Comparison of ENCODE assay signal across 22 cellular contexts in the genomic region with DNA sequence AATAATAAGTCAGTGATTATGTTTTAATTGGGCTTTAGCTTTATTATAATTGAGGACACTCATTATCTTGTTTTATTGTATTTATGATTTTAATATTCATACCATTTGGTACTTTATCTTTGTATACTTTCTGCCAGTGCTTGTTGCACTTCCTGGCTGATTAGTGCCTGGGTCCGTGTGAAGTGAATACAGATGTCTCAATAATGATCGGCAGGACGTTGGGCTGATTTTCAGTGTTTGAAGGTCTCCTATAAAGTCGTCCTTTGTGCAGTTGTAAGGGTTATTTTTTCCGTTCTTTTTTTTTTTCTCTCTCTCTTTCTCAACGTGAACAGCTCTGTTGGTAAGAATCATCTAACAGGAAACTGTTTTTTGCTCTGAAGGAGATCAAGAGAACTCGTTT.
A peak's percentile ranks its signal among the peaks of the same experiment; 100 is the strongest.
DNase-seq lines count a peak whose midpoint lies in the region; ATAC-seq and TF ChIP-seq lines count a peak whose summit lies in the region.
"Had no signal": no experiment of that assay in that cellular context is flagged by ENCODE, and none has a peak within 500 bp of the region (broad histone marks: within the 10 kb centered on the region; RNA-seq: fewer than 3 reads in every experiment).

No MANE protein-coding gene starts in this region.

- peaks cover 3% of the 10 kb centered on the region; the same call in 1 of the 2 replicates for H3K4me1 ChIP-seq in H9 (ENCODE audit: insufficient read depth, low read length)
- peaks cover 1 to 10% of the 10 kb centered on the region in 2 donors for H3K4me1 ChIP-seq in neuronal stem cell (ENCODE audit: control insufficient read depth in 2 of 2, insufficient read depth in 1 of 2, low read depth in 1 of 2, low read length in 2 of 2)
- no peaks in the 10 kb centered on the region for H3K4me1 ChIP-seq in ovary (ENCODE audit: insufficient read depth)
- H3K4me1 ChIP-seq: BLaER1, SJCRH30 had no signal

- H3K4me2 ChIP-seq in H9 (ENCODE audit: insufficient read depth, insufficient read length, low read length) (no peak overlapping the region), neuronal stem cell (ENCODE audit: insufficient read depth, low read length, poor library complexity, severe bottlenecking) (no peak overlapping the region)
- H3K4me2 ChIP-seq: BLaER1 had no signal

- H3T11ph ChIP-seq in H9 (ENCODE audit: low read length), result no peak overlapping the region

- H3K27me3 ChIP-seq in H9 (ENCODE audit: insufficient read depth, low read length), result no peaks in the 10 kb centered on the region
- H3K27me3 ChIP-seq in neuronal stem cell (ENCODE audit: control insufficient read depth in 3 of 3, insufficient read depth in 3 of 3, low read depth in 1 of 3, low read length in 3 of 3), result no peaks in the 10 kb centered on the region
- no peaks in the 10 kb centered on the region for H3K27me3 ChIP-seq in ovary
- H3K27me3 ChIP-seq: BLaER1, SJCRH30 had no signal

- no peak overlapping the region for H3K27ac ChIP-seq in H9 (ENCODE audit: insufficient read length, low read depth, low read length)
- no peak overlapping the region for H3K27ac ChIP-seq in neuronal stem cell (replicated peaks; ENCODE audit: low read length)
- H3K27ac ChIP-seq in ovary, result no peak overlapping the region
- H3K27ac ChIP-seq: BLaER1, SJCRH30 had no signal

- H4K8ac ChIP-seq in H9 (replicated peaks; ENCODE audit: insufficient read length, low read depth, low read length) (no peak overlapping the region), neuronal stem cell (ENCODE audit: low read depth, low read length) (no peak overlapping the region)

- H3K4ac ChIP-seq in H9 (ENCODE audit: low read depth, low read length) (no peak overlapping the region), neuronal stem cell (ENCODE audit: low read length) (no peak overlapping the region)

- H2BK120ac ChIP-seq in H9 (ENCODE audit: low read depth, low read length, poor library complexity, severe bottlenecking) (no peak overlapping the region), neuronal stem cell (ENCODE audit: low read depth, low read length) (no peak overlapping the region)

- no peaks in the 10 kb centered on the region for H3K79me2 ChIP-seq in H9 (ENCODE audit: insufficient read depth, low read length)

- H4K5ac ChIP-seq in H9 (ENCODE audit: insufficient read length, low read depth, low read length), result no peak overlapping the region

- no peak overlapping the region for H2BK20ac ChIP-seq in H9 (ENCODE audit: low read depth, low read length, poor library complexity, severe bottlenecking)

- TF ChIP-seq CTCF in H9 (conservative IDR thresholded peaks at IDR 0.05) (no peak), WTC11 (IDR thresholded peaks at IDR 0.05) (no peak), ovary (IDR thresholded peaks at IDR 0.05) (no peak)

- ATAC-seq in WTC11, result no peak
- ATAC-seq: Right ventricle myocardium inferior had no signal

- H3K27me3 Mint-ChIP-seq in H9 (ENCODE audit: low read depth) (no peaks in the 10 kb centered on the region), WTC11 (ENCODE audit: low read depth) (no peaks in the 10 kb centered on the region)
- no peaks in the 10 kb centered on the region for H3K27me3 Mint-ChIP-seq in activated naive CD4-positive, alpha-beta T cell treated with anti-CD3 and anti-CD28 coated beads for 36 hours (ENCODE audit: low read depth)
- H3K27me3 Mint-ChIP-seq: CD4-positive, CD25-positive, alpha-beta regulatory T cell had no signal

- H2AFZ ChIP-seq in H9 (ENCODE audit: low read length) (peak overlapping the region; percentile 40), neuronal stem cell (ENCODE audit: low read length) (peak overlapping the region; percentile 11)

- CTCF ChIA-PET in WTC11 (lab: Charles Lee), result interaction anchor here (0.6 kb wide), 1 partner anchor 948 kb away, joined by 6 read pairs; no protein-coding TSS in a partner anchor
- CTCF ChIA-PET in activated naive CD4-positive, alpha-beta T cell treated with anti-CD3 and anti-CD28 coated beads for 36 hours (lab: Charles Lee), result no interaction called here

- H3K36me3 ChIP-seq in neuronal stem cell (replicated peaks in 1 of 2; ENCODE audit: control insufficient read depth in 2 of 2, insufficient read depth in 2 of 2, low read length in 2 of 2) (no peaks in the 10 kb centered on the region), ovary (no peaks in the 10 kb centered on the region)
- H3K36me3 ChIP-seq: BLaER1, SJCRH30 had no signal

- H2BK5ac ChIP-seq in H9 (ENCODE audit: insufficient read length, low read length) (no peak overlapping the region), neuronal stem cell (ENCODE audit: low read length) (no peak overlapping the region)

- intact Hi-C loops in ovary (cut with DNase I), result no loop called here
- intact Hi-C loops in activated naive CD4-positive, alpha-beta T cell treated with anti-CD3 and anti-CD28 coated beads for 36 hours (cut with micrococcal nuclease), result no loop called here

- H2BK12ac ChIP-seq in H9 (ENCODE audit: insufficient read length, low read depth, low read length) (no peak overlapping the region), neuronal stem cell (ENCODE audit: low read length) (no peak overlapping the region)

- H3K9me3 Mint-ChIP-seq in H9 (peaks cover 0 to 6% of the 10 kb centered on the region in 2 experiments; a peak in 3 of 5 replicates), WTC11 (peaks cover 12% of the 10 kb centered on the region)
- H3K9me3 Mint-ChIP-seq in activated naive CD4-positive, alpha-beta T cell treated with anti-CD3 and anti-CD28 coated beads for 36 hours, result peaks cover 2% of the 10 kb centered on the region

- H3K9me3 ChIP-seq in H9 (ENCODE audit: control insufficient read depth, low read depth, low read length) (no peaks in the 10 kb centered on the region), neuronal stem cell (replicated peaks in 1 of 2; ENCODE audit: control insufficient read depth in 2 of 2, insufficient read depth in 1 of 2, low read depth in 1 of 2, low read length in 2 of 2) (peaks cover 0 to 4% of the 10 kb centered on the region in 2 donors), ovary (no peaks in the 10 kb centered on the region)
- H3K9me3 ChIP-seq: BLaER1, SJCRH30 had no signal

- H2AK5ac ChIP-seq in H9 (ENCODE audit: insufficient read length, low read length) (no peak overlapping the region), neuronal stem cell (ENCODE audit: low read depth, low read length) (no peak overlapping the region)

- no peak overlapping the region for H4K91ac ChIP-seq in H9 (ENCODE audit: insufficient read length, low read depth, low read length)
- no peak overlapping the region for H4K91ac ChIP-seq in neuronal stem cell (ENCODE audit: low read depth, low read length, poor library complexity)

- no peak overlapping the region for H3K9ac ChIP-seq in H9 (ENCODE audit: extremely low read depth, insufficient read length, low read length)
- H3K9ac ChIP-seq in neuronal stem cell (ENCODE audit: low read depth, low read length, poor library complexity), result no peak overlapping the region
- H3K9ac ChIP-seq: BLaER1 had no signal

- no peak for TF ChIP-seq POLR2A in ovary (IDR thresholded peaks at IDR 0.05)

- POLR2A ChIA-PET in WTC11 (lab: Charles Lee), result no interaction called here

- no CpG with 5 or more reads among the region's 7 CpGs for WGBS in H9 (ENCODE audit: extremely low coverage, insufficient read length, low lambda C conversion rate)
- WGBS in neuronal stem cell (ENCODE audit: extremely low coverage in 2 of 2, insufficient read length in 2 of 2, insufficient replicate concordance in 1 of 2), 2 donors, result no CpG with 5 or more reads among the region's 7 CpGs
- 17 to 27% (median 17%) methylated on average over 7 of the region's 7 CpGs for WGBS in ovary, 3 donors

- H3K4me3 Mint-ChIP-seq in H9 (no peak overlapping the region), WTC11 (no peak overlapping the region)
- no peak overlapping the region for H3K4me3 Mint-ChIP-seq in activated naive CD4-positive, alpha-beta T cell treated with anti-CD3 and anti-CD28 coated beads for 36 hours
- H3K4me3 Mint-ChIP-seq: CD4-positive, CD25-positive, alpha-beta regulatory T cell had no signal

- H3K23ac ChIP-seq in H9 (ENCODE audit: insufficient read length, low read depth, low read length), result no peak overlapping the region
- H3K23ac ChIP-seq in neuronal stem cell (ENCODE audit: low read depth, low read length, poor library complexity), result no peak overlapping the region

- no peak for DNase-seq in H9
- no peak for DNase-seq in WTC11 (ENCODE audit: low spot score)
- DNase-seq in globus pallidus (ENCODE audit: low spot score), result peak; percentile 26
- DNase-seq in neuronal stem cell (ENCODE audit: low spot score), result no peak
- DNase-seq in NCI-H774 (lab: John Stamatoyannopoulos, UW), result no peak
- no peak for DNase-seq in ovary
- no peak for DNase-seq in activated naive CD4-positive, alpha-beta T cell treated with anti-CD3 and anti-CD28 coated beads for 36 hours
- DNase-seq in Kasumi-1 (lab: John Stamatoyannopoulos, UW), result no peak
- DNase-seq: CD4-positive, CD25-positive, alpha-beta regulatory T cell; DMS153; H7; IMR-90; KG1; MM.1S; NCI-H1048; NCI-H1417 treated with DMSO at 0.1 percent for 48 hours; NCI-H187 treated with DMSO at 0.1 percent for 48 hours; NCI-H524; NCI-H748 treated with DMSO at 0.1 percent for 48 hours; SJCRH30 had no signal

- H4K20me1 ChIP-seq in H9 (ENCODE audit: control insufficient read depth, insufficient read depth, insufficient read length), result no peaks in the 10 kb centered on the region
- H4K20me1 ChIP-seq: BLaER1 had no signal

- H3K56ac ChIP-seq in H9 (ENCODE audit: insufficient read length, low read depth, low read length), result no peak overlapping the region

- peaks cover 0 to 5% (median 4%) of the 10 kb centered on the region in 3 experiments; a peak in 5 of 7 replicates for H3K36me3 Mint-ChIP-seq in H9 (ENCODE audit: insufficient read depth in 1 of 3, low read depth in 3 of 3)
- peaks cover 7% of the 10 kb centered on the region; the same call in 1 of the 2 replicates for H3K36me3 Mint-ChIP-seq in WTC11
- H3K36me3 Mint-ChIP-seq in activated naive CD4-positive, alpha-beta T cell treated with anti-CD3 and anti-CD28 coated beads for 36 hours (ENCODE audit: low read depth), result no peaks in the 10 kb centered on the region
- H3K36me3 Mint-ChIP-seq: CD4-positive, CD25-positive, alpha-beta regulatory T cell had no signal

- no peak for TF ChIP-seq EP300 in ovary (IDR thresholded peaks at IDR 0.05)

- H3K23me2 ChIP-seq in H9 (ENCODE audit: insufficient read length, low read depth, low read length, poor library complexity, severe bottlenecking), result no peaks in the 10 kb centered on the region

- no peak overlapping the region for H2BK15ac ChIP-seq in H9 (ENCODE audit: low read depth, low read length)
- H2BK15ac ChIP-seq in neuronal stem cell (ENCODE audit: low read length), result no peak overlapping the region

- H3K14ac ChIP-seq in H9 (ENCODE audit: insufficient read depth, low read length), result no peak overlapping the region
- no peak overlapping the region for H3K14ac ChIP-seq in neuronal stem cell (ENCODE audit: low read length)

- H3K27ac Mint-ChIP-seq in H9, result peak overlapping the region in 1 of 3 experiments; percentile 88; a peak in 2 of 7 replicates
- H3K27ac Mint-ChIP-seq in WTC11, result peak overlapping the region; percentile 38; the same call in 1 of the 2 replicates
- no peak overlapping the region for H3K27ac Mint-ChIP-seq in activated naive CD4-positive, alpha-beta T cell treated with anti-CD3 and anti-CD28 coated beads for 36 hours
- H3K27ac Mint-ChIP-seq: CD4-positive, CD25-positive, alpha-beta regulatory T cell had no signal

- no peak overlapping the region for H3K4me3 ChIP-seq in neuronal stem cell (ENCODE audit: low read length in 2 of 2)
- no peak overlapping the region for H3K4me3 ChIP-seq in ovary
- H3K4me3 ChIP-seq: BLaER1, SJCRH30 had no signal

- no peaks in the 10 kb centered on the region for H3K79me1 ChIP-seq in H9 (ENCODE audit: insufficient read depth, low read depth, low read length, poor library complexity, severe bottlenecking)
- H3K79me1 ChIP-seq in neuronal stem cell (ENCODE audit: low read depth, low read length), result no peaks in the 10 kb centered on the region

- H3K4me1 Mint-ChIP-seq in H9 (peaks cover 23 to 25% of the 10 kb centered on the region in 2 experiments), WTC11 (peaks cover 29% of the 10 kb centered on the region)
- H3K4me1 Mint-ChIP-seq in activated naive CD4-positive, alpha-beta T cell treated with anti-CD3 and anti-CD28 coated beads for 36 hours (ENCODE audit: low read depth), result no peaks in the 10 kb centered on the region
- H3K4me1 Mint-ChIP-seq: CD4-positive, CD25-positive, alpha-beta regulatory T cell had no signal

- H3K18ac ChIP-seq in H9 (ENCODE audit: insufficient read length, low read depth, low read length), result no peak overlapping the region
- no peak overlapping the region for H3K18ac ChIP-seq in neuronal stem cell (ENCODE audit: low read length)
